ENCODE assay signal across 13 cellular contexts in the genomic region with DNA sequence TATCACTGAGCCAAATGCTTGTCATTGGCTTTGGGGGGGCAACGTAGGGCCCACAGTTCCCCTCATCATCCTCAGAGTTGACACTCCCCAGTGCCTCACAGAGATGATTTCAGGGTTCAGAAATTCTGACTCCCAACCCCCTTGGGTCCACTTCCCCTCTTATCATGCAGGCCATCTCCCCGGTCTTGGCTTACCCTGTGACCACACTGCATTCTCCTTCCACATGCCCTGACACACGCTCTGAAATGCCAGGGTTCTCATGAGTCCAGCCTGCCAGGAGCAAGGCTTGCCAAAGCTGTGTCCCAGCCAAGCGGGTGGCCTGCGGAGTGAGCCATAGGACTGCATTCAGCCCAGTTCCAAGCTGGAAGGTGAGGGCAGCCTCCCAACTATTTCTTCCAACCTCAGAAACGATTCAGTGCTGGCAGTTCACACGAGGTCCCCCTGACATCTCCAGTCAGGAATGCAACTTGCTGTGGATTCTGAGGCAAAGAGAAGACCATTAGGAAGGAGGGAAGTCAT.
A peak's percentile ranks its signal among the peaks of the same experiment; 100 is the strongest.
DNase-seq lines count a peak whose midpoint lies in the region; ATAC-seq and TF ChIP-seq lines count a peak whose summit lies in the region.
"Had no signal": no experiment of that assay in that cellular context is flagged by ENCODE, and none has a peak within 500 bp of the region (broad histone marks: within the 10 kb centered on the region; RNA-seq: fewer than 3 reads in every experiment).

No MANE protein-coding gene starts in this region.

- peaks cover 8 to 31% of the 10 kb centered on the region in 2 donors for H3K4me1 ChIP-seq in thoracic aorta (ENCODE audit: control insufficient read depth in 1 of 2, low read depth in 2 of 2)

- H3K4me3 Mint-ChIP-seq in natural killer cell treated with Interleukin-12 subunit alpha and Interleukin-12 subunit beta and Interleukin-15 and Interleukin-18, amount 100 ng/mL, for 72 hours: no peak overlapping the region
- H3K4me3 Mint-ChIP-seq: activated T-helper 17 cell treated with anti-CD3 and anti-CD28 coated beads, Interleukin-2, amount 50 U/mL, for 72 hours had no signal

- H3K9me3 Mint-ChIP-seq in natural killer cell treated with Interleukin-12 subunit alpha and Interleukin-12 subunit beta and Interleukin-15 and Interleukin-18, amount 100 ng/mL, for 72 hours: no peaks in the 10 kb centered on the region
- H3K9me3 Mint-ChIP-seq: activated T-helper 17 cell treated with anti-CD3 and anti-CD28 coated beads, Interleukin-2, amount 50 U/mL, for 72 hours had no signal

- H3K36me3 Mint-ChIP-seq in natural killer cell treated with Interleukin-12 subunit alpha and Interleukin-12 subunit beta and Interleukin-15 and Interleukin-18, amount 100 ng/mL, for 72 hours: no peaks in the 10 kb centered on the region

- no peak overlapping the region for H3K4me3 ChIP-seq in thoracic aorta

- H3K27me3 ChIP-seq in thoracic aorta (replicated peaks; ENCODE audit: insufficient read depth): no peaks in the 10 kb centered on the region

- ATAC-seq in thoracic aorta (ENCODE audit: insufficient number of reproducible peaks, low FRiP score, low read depth): peak; percentile 80
- ATAC-seq in natural killer cell treated with Interleukin-12 subunit alpha and Interleukin-12 subunit beta and Interleukin-15 and Interleukin-18, amount 100 ng/mL, for 72 hours: no peak
- ATAC-seq: activated T-helper 17 cell treated with anti-CD3 and anti-CD28 coated beads, Interleukin-2, amount 50 U/mL, for 72 hours had no signal

- TF ChIP-seq CTCF in thoracic aorta (IDR thresholded peaks at IDR 0.05): no peak

- H3K27ac Mint-ChIP-seq in natural killer cell treated with Interleukin-12 subunit alpha and Interleukin-12 subunit beta and Interleukin-15 and Interleukin-18, amount 100 ng/mL, for 72 hours: no peak overlapping the region
- H3K27ac Mint-ChIP-seq: activated T-helper 17 cell treated with anti-CD3 and anti-CD28 coated beads, Interleukin-2, amount 50 U/mL, for 72 hours had no signal

- H3K4me1 Mint-ChIP-seq in natural killer cell treated with Interleukin-12 subunit alpha and Interleukin-12 subunit beta and Interleukin-15 and Interleukin-18, amount 100 ng/mL, for 72 hours (ENCODE audit: low read depth in 2 of 2): peaks cover 8 to 11% of the 10 kb centered on the region in 2 donors

- peak; percentile 18 for DNase-seq in HT1080 (ENCODE audit: low read depth)
- peak; percentile 33 to 39 for DNase-seq in cerebellar nuclear complex (lab: John Stamatoyannopoulos, UW)
- peak; percentile 81 for DNase-seq in iris pigment epithelial cell (ENCODE audit: low read depth)
- peak; percentile 86 for DNase-seq in thoracic aorta (ENCODE audit: low spot score)
- no peak for DNase-seq in T-helper 2 cell
- DNase-seq in inferior parietal cortex (ENCODE audit: extremely low spot score): no peak
- no peak for DNase-seq in natural killer cell treated with Interleukin-12 subunit alpha and Interleukin-12 subunit beta and Interleukin-15 and Interleukin-18, amount 100 ng/mL, for 72 hours (ENCODE audit: low spot score)
- DNase-seq in activated effector memory CD4-positive, alpha-beta T cell treated with anti-CD3 and anti-CD28 coated beads, Interleukin-2, amount 50 U/mL, for 16 hours: no peak
- DNase-seq: effector CD8-positive, alpha-beta T cell; NCI-H187 treated with DMSO at 0.1 percent for 48 hours had no signal

- no peaks in the 10 kb centered on the region for H3K36me3 ChIP-seq in thoracic aorta

- no peaks in the 10 kb centered on the region for H3K9me3 ChIP-seq in thoracic aorta

- H3K27ac ChIP-seq in thoracic aorta: peak overlapping the region; percentile 42 to 53
- H3K27ac ChIP-seq: HL-60, VCaP had no signal

- peaks cover 27 to 31% of the 10 kb centered on the region in 2 donors for H3K27me3 Mint-ChIP-seq in natural killer cell treated with Interleukin-12 subunit alpha and Interleukin-12 subunit beta and Interleukin-15 and Interleukin-18, amount 100 ng/mL, for 72 hours

Comparison
In these comparisons a context has a peak if more than half of its experiments do, and no peak if none do; other contexts are left out.
1. DNase-seq: peak in HT1080 (single experiment), cerebellar nuclear complex (2 of 2), iris pigment epithelial cell (single experiment) and thoracic aorta (single experiment); none in T-helper 2 cell (0 of 5), inferior parietal cortex (single experiment), natural killer cell treated with Interleukin-12 subunit alpha and Interleukin-12 subunit beta and Interleukin-15 and Interleukin-18, amount 100 ng/mL, for 72 hours (single experiment) and activated effector memory CD4-positive, alpha-beta T cell treated with anti-CD3 and anti-CD28 coated beads, Interleukin-2, amount 50 U/mL, for 16 hours (single experiment).